9 cellular contexts compared by ENCODE assay signal in genomic region chr17:76179496-76180467, GRCh38. TPM values are rescaled to one million over a fixed set of nuclear protein-coding genes. Genes with fewer than 3 reads are reported as not detected.
DNase-seq lines count a peak whose midpoint lies in the region; ATAC-seq and TF ChIP-seq lines count a peak whose summit lies in the region.
"Had no signal": no experiment of that assay in that cellular context is flagged by ENCODE, and none has a peak within 500 bp of the region (broad histone marks: within the 10 kb centered on the region; RNA-seq: fewer than 3 reads in every experiment).

No MANE protein-coding gene starts in this region.

- H2AFZ ChIP-seq in PC-3 (ENCODE audit: low read length): peak overlapping the region; percentile 40; the same call in 1 of the 2 replicates

- H3K9me2 ChIP-seq in PC-3 (replicated peaks; ENCODE audit: low read length): no peaks in the 10 kb centered on the region

- no peaks in the 10 kb centered on the region for H3K9me3 Mint-ChIP-seq in stimulated activated effector memory CD8-positive, alpha-beta T cell treated with anti-CD3 and anti-CD28 coated beads, Interleukin-12 subunit alpha, Interleukin-12 subunit beta, amount 100 ng/mL, for 72 hours

- no peak overlapping the region for H3K9ac ChIP-seq in PC-3 (ENCODE audit: low read length)

- intact Hi-C loops in PC-3 (cut with micrococcal nuclease): no loop called here

- no peaks in the 10 kb centered on the region for H4K20me1 ChIP-seq in PC-3 (ENCODE audit: low read length)

- H3K4me1 Mint-ChIP-seq in stimulated activated effector memory CD8-positive, alpha-beta T cell treated with anti-CD3 and anti-CD28 coated beads, Interleukin-12 subunit alpha, Interleukin-12 subunit beta, amount 100 ng/mL, for 72 hours: peaks cover 36% of the 10 kb centered on the region

- H3K4me3 Mint-ChIP-seq in stimulated activated effector memory CD8-positive, alpha-beta T cell treated with anti-CD3 and anti-CD28 coated beads, Interleukin-12 subunit alpha, Interleukin-12 subunit beta, amount 100 ng/mL, for 72 hours: peak overlapping the region; percentile 59

- ATAC-seq in PC-3 (peak; percentile 61), GM18907 (IDR thresholded peaks at IDR 0.05; ENCODE audit: unreplicated experiment) (no peak)
- peak; percentile 89 for ATAC-seq in stimulated activated effector memory CD8-positive, alpha-beta T cell treated with anti-CD3 and anti-CD28 coated beads, Interleukin-12 subunit alpha, Interleukin-12 subunit beta, amount 100 ng/mL, for 72 hours

- peak; percentile 17 for DNase-seq in activated T-cell treated with anti-CD3 and anti-CD28 coated beads, Interleukin-2, amount 50 U/mL, for 1 hour
- DNase-seq in activated T-cell treated with anti-CD3 and anti-CD28 coated beads for 4 hours (no peak), PC-3 (peak; percentile 47), SJCRH30 (no peak), AG20443 (ENCODE audit: low spot score) (no peak)
- DNase-seq in central memory CD4-positive, alpha-beta T cell: peak; percentile 72
- no peak for DNase-seq in stimulated activated effector memory CD8-positive, alpha-beta T cell treated with anti-CD3 and anti-CD28 coated beads, Interleukin-12 subunit alpha, Interleukin-12 subunit beta, amount 100 ng/mL, for 72 hours (ENCODE audit: low spot score in 2 of 2)
- DNase-seq: NK-92 treated with Interleukin-12 subunit alpha and Interleukin-12 subunit beta, amount 100 ng/mL, for 24 hours had no signal

- H3K9me3 ChIP-seq in PC-3 (ENCODE audit: low read length): no peaks in the 10 kb centered on the region
- no peaks in the 10 kb centered on the region for H3K9me3 ChIP-seq in SJCRH30 (replicated peaks)

- H3K27ac Mint-ChIP-seq in stimulated activated effector memory CD8-positive, alpha-beta T cell treated with anti-CD3 and anti-CD28 coated beads, Interleukin-12 subunit alpha, Interleukin-12 subunit beta, amount 100 ng/mL, for 72 hours: peak overlapping the region; percentile 95

- H3K4me3 ChIP-seq in PC-3 (ENCODE audit: low read length) (no peak overlapping the region), SJCRH30 (no peak overlapping the region)

- no peak overlapping the region for H3K4me2 ChIP-seq in PC-3 (ENCODE audit: low read length)

- H3K4me1 ChIP-seq in PC-3 (ENCODE audit: insufficient read depth, low read length) (peaks cover 7% of the 10 kb centered on the region), SJCRH30 (no peaks in the 10 kb centered on the region)

- TF ChIP-seq CTCF in PC-3 (conservative IDR thresholded peaks at IDR 0.05; ENCODE audit: low read depth, low read length): peak; percentile 25; the same call in 1 of the 2 replicates

- CTCF ChIA-PET in PC-3 (lab: Charles Lee): interaction anchor here (1.4 to 1.6 kb wide), 2 partner anchors 58 to 100 kb away, joined by 5 to 13 read pairs; no protein-coding TSS in a partner anchor

- POLR2A ChIA-PET in PC-3 (lab: Charles Lee; ENCODE audit: unreplicated experiment): interaction anchor here (0.6 to 1.2 kb wide), 3 partner anchors 22 to 100 kb away, joined by 3 to 7 read pairs (median 5); no protein-coding TSS in a partner anchor

- peaks cover 5% of the 10 kb centered on the region for H3K36me3 Mint-ChIP-seq in stimulated activated effector memory CD8-positive, alpha-beta T cell treated with anti-CD3 and anti-CD28 coated beads, Interleukin-12 subunit alpha, Interleukin-12 subunit beta, amount 100 ng/mL, for 72 hours

- H3F3A ChIP-seq in PC-3 (ENCODE audit: low read length, unreplicated experiment): no peaks in the 10 kb centered on the region

- no peaks in the 10 kb centered on the region for H3K79me2 ChIP-seq in PC-3 (ENCODE audit: low read length)

- no TSS peak for BruUV-seq in PC-3 (replicated peaks; lab: Mats Ljungman, UMichigan)

- H3K27me3 ChIP-seq in PC-3 (ENCODE audit: low read length) (no peaks in the 10 kb centered on the region), SJCRH30 (no peaks in the 10 kb centered on the region; the same call in 1 of the 2 replicates)

- H3K36me3 ChIP-seq in PC-3 (ENCODE audit: low read depth, low read length) (no peaks in the 10 kb centered on the region), SJCRH30 (no peaks in the 10 kb centered on the region)

- H3K27ac ChIP-seq in PC-3 (ENCODE audit: low read length) (no peak overlapping the region), SJCRH30 (no peak overlapping the region)

RNA-seq across cellular contexts. Expression of gene FOXJ1, which starts 38.7 kb away (rescaled TPM):
- 0.26 and 0.69 TPM in 2 replicates for total RNA-seq in PC-3 (2014; rRNA removed)
- total RNA-seq in SJCRH30 (2014; rRNA removed; shearing (Covaris generic)): 0.10 and 0.23 TPM in 2 replicates

Comparison
In these comparisons a context has a peak if more than half of its experiments do, and no peak if none do; other contexts are left out.
1. DNase-seq: peak in activated T-cell treated with anti-CD3 and anti-CD28 coated beads, Interleukin-2, amount 50 U/mL, for 1 hour (single experiment), PC-3 (single experiment) and central memory CD4-positive, alpha-beta T cell (single experiment); none in activated T-cell treated with anti-CD3 and anti-CD28 coated beads for 4 hours (single experiment), stimulated activated effector memory CD8-positive, alpha-beta T cell treated with anti-CD3 and anti-CD28 coated beads, Interleukin-12 subunit alpha, Interleukin-12 subunit beta, amount 100 ng/mL, for 72 hours (0 of 2), SJCRH30 (0 of 2) and AG20443 (single experiment).